ENCODE assay signal across 24 cellular contexts in genomic region chr7:131267631-131268030, GRCh38.
"Had no signal": no experiment of that assay in that cellular context is flagged by ENCODE, and none has a peak within 500 bp of the region (broad histone marks: within the 10 kb centered on the region; RNA-seq: fewer than 3 reads in every experiment).

No MANE protein-coding gene starts in this region.

- H3K27ac ChIP-seq: colonic mucosa, epithelial cell of prostate, esophagus squamous epithelium, gastrocnemius medialis, heart right ventricle, left lung, lower lobe of right lung had no signal

- H3K27ac Mint-ChIP-seq: dendritic cell treated with granulocyte-macrophage colony-stimulating factor and Interleukin-4, amounts not matched to agents 40 ng/mL and 50 ng/mL, for 4 days; effector memory CD8-positive, alpha-beta T cell; endodermal cell had no signal

- DNase-seq: cerebellar nuclear complex; colonic mucosa; cortex of kidney; effector CD8-positive, alpha-beta T cell; effector memory CD8-positive, alpha-beta T cell; endodermal cell; erythroblast; esophagus squamous epithelium; foreskin fibroblast; foreskin melanocyte; gastrocnemius medialis; glutamatergic neuron; head of caudate nucleus; heart right ventricle; hippocampal formation; left cardiac atrium; left lung; left ventricle myocardium superior; lower lobe of right lung; mesendoderm; midbrain had no signal

- H3K27me3 Mint-ChIP-seq: dendritic cell treated with granulocyte-macrophage colony-stimulating factor and Interleukin-4, amounts not matched to agents 40 ng/mL and 50 ng/mL, for 4 days had no signal

- H3K9me3 ChIP-seq: colonic mucosa, esophagus squamous epithelium, gastrocnemius medialis, heart right ventricle, left lung, lower lobe of right lung had no signal

- ATAC-seq: effector memory CD8-positive, alpha-beta T cell; esophagus mucosa; gastrocnemius medialis; heart right ventricle; left cardiac atrium; left lung; left ventricle myocardium superior; lower lobe of right lung had no signal

- H3K27me3 ChIP-seq: colonic mucosa, esophagus squamous epithelium, gastrocnemius medialis, heart right ventricle, left lung had no signal

- H3K36me3 ChIP-seq: colonic mucosa, esophagus squamous epithelium, gastrocnemius medialis, heart right ventricle, left lung, lower lobe of right lung had no signal

- H3K4me1 ChIP-seq: colonic mucosa, left lung, lower lobe of right lung had no signal

- H3K9me3 Mint-ChIP-seq: dendritic cell treated with granulocyte-macrophage colony-stimulating factor and Interleukin-4, amounts not matched to agents 40 ng/mL and 50 ng/mL, for 4 days; effector memory CD8-positive, alpha-beta T cell had no signal

- H3K4me3 Mint-ChIP-seq: dendritic cell treated with granulocyte-macrophage colony-stimulating factor and Interleukin-4, amounts not matched to agents 40 ng/mL and 50 ng/mL, for 4 days; effector memory CD8-positive, alpha-beta T cell; endodermal cell had no signal

- H3K4me3 ChIP-seq: colonic mucosa, esophagus squamous epithelium, gastrocnemius medialis, heart right ventricle, left lung, lower lobe of right lung had no signal
